In the genomic region with DNA sequence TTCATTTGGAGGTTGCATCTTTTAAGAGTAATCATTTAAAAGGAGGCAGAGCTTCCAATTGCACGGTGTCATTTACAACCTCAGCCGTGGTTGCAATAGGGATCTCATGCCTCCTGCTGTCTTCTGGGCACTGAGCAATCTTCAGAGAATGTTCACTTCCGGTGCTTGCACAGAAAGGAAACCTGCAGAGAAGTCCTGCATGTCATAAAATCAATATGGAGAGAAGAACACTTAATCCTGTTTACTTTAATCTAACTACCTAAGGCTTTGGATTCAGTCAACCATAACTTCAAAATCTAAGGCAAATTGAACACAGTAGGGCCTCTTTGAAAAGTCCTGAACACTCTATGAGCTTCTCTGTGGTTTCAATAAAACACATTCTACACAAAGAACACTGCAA, we compare ENCODE assay signal across 8 cellular contexts. TPM values are rescaled to one million over a fixed set of nuclear protein-coding genes. Genes with fewer than 3 reads are reported as not detected.
DNase-seq lines count a peak whose midpoint lies in the region; ATAC-seq and TF ChIP-seq lines count a peak whose summit lies in the region.

No MANE protein-coding gene starts in this region.

- peaks cover 10% of the 10 kb centered on the region for H3K27me3 Mint-ChIP-seq in activated naive CD8-positive, alpha-beta T cell treated with anti-CD3 and anti-CD28 coated beads, Interleukin-2, amount 10 ng/mL, durations not matched to agents 7 days and 5 days
- H3K27me3 Mint-ChIP-seq in activated naive CD8-positive, alpha-beta T cell treated with anti-CD3 and anti-CD28 coated beads for 36 hours, result no peaks in the 10 kb centered on the region

- no peaks in the 10 kb centered on the region for H3K27me3 ChIP-seq in body of pancreas
- H3K27me3 ChIP-seq in dorsolateral prefrontal cortex, result no peaks in the 10 kb centered on the region

- POLR2A ChIA-PET in activated naive CD8-positive, alpha-beta T cell treated with anti-CD3 and anti-CD28 coated beads, Interleukin-2, amount 10 ng/mL, durations not matched to agents 7 days and 5 days (lab: Charles Lee), result interaction anchor here (0.8 to 1.2 kb wide), 2 partner anchors 10 to 12 kb away, joined by 3 to 4 read pairs; no protein-coding TSS in a partner anchor

- H3K36me3 Mint-ChIP-seq in activated naive CD8-positive, alpha-beta T cell treated with anti-CD3 and anti-CD28 coated beads, Interleukin-2, amount 10 ng/mL, durations not matched to agents 7 days and 5 days, result no peaks in the 10 kb centered on the region
- no peaks in the 10 kb centered on the region for H3K36me3 Mint-ChIP-seq in activated naive CD8-positive, alpha-beta T cell treated with anti-CD3 and anti-CD28 coated beads for 36 hours

- no peaks in the 10 kb centered on the region for H3K36me3 ChIP-seq in body of pancreas (replicated peaks in 1 of 2; ENCODE audit: insufficient read depth in 1 of 2, low read depth in 2 of 2)

- peak overlapping the region; percentile 31 for H3K4me3 Mint-ChIP-seq in activated naive CD8-positive, alpha-beta T cell treated with anti-CD3 and anti-CD28 coated beads, Interleukin-2, amount 10 ng/mL, durations not matched to agents 7 days and 5 days
- H3K4me3 Mint-ChIP-seq in activated naive CD8-positive, alpha-beta T cell treated with anti-CD3 and anti-CD28 coated beads for 36 hours, result no peak overlapping the region

- intact Hi-C loops in body of pancreas (cut with DNase I), result no loop called here
- intact Hi-C loops in dorsolateral prefrontal cortex (cut with DNase I), result no loop called here

- TF ChIP-seq CTCF in body of pancreas (IDR thresholded peaks at IDR 0.05) (peak in 2 of 7 experiments; percentile 9 to 39), dorsolateral prefrontal cortex (IDR thresholded peaks at IDR 0.05 in 54 of 56, conservative IDR thresholded peaks at IDR 0.05 in 2 of 56; ENCODE audit: low read depth in 1 of 56, partially characterized antibody in 56 of 56) (no peak), GM20000 (IDR thresholded peaks at IDR 0.05; ENCODE audit: extremely low read depth, missing control alignments) (no peak)

- H3K4me3 ChIP-seq in body of pancreas, result no peak overlapping the region
- no peak overlapping the region for H3K4me3 ChIP-seq in skeletal muscle cell (ENCODE audit: low read depth, low read length)
- H3K4me3 ChIP-seq in dorsolateral prefrontal cortex, result no peak overlapping the region

- peak; percentile 93 for ATAC-seq in activated naive CD8-positive, alpha-beta T cell treated with anti-CD3 and anti-CD28 coated beads, Interleukin-2, amount 10 ng/mL, durations not matched to agents 7 days and 5 days (ENCODE audit: low read depth)
- no peak for ATAC-seq in body of pancreas

- H3K9me3 ChIP-seq in body of pancreas, result no peaks in the 10 kb centered on the region

- WGBS in body of pancreas, 2 donors, result 19 to 27% methylated on average over 3 of the region's 3 CpGs

- no peaks in the 10 kb centered on the region for H3K4me1 ChIP-seq in body of pancreas

- no peak for TF ChIP-seq POLR2A in body of pancreas (IDR thresholded peaks at IDR 0.05)

- no peak overlapping the region for H3K27ac ChIP-seq in body of pancreas
- no peak overlapping the region for H3K27ac ChIP-seq in dorsolateral prefrontal cortex

- H3K4me1 Mint-ChIP-seq in activated naive CD8-positive, alpha-beta T cell treated with anti-CD3 and anti-CD28 coated beads, Interleukin-2, amount 10 ng/mL, durations not matched to agents 7 days and 5 days, result peaks cover 17% of the 10 kb centered on the region
- peaks cover 11% of the 10 kb centered on the region for H3K4me1 Mint-ChIP-seq in activated naive CD8-positive, alpha-beta T cell treated with anti-CD3 and anti-CD28 coated beads for 36 hours

- H3K9me3 Mint-ChIP-seq in activated naive CD8-positive, alpha-beta T cell treated with anti-CD3 and anti-CD28 coated beads, Interleukin-2, amount 10 ng/mL, durations not matched to agents 7 days and 5 days, result no peaks in the 10 kb centered on the region
- no peaks in the 10 kb centered on the region for H3K9me3 Mint-ChIP-seq in activated naive CD8-positive, alpha-beta T cell treated with anti-CD3 and anti-CD28 coated beads for 36 hours

- peak overlapping the region; percentile 33 for H3K27ac Mint-ChIP-seq in activated naive CD8-positive, alpha-beta T cell treated with anti-CD3 and anti-CD28 coated beads, Interleukin-2, amount 10 ng/mL, durations not matched to agents 7 days and 5 days
- H3K27ac Mint-ChIP-seq in activated naive CD8-positive, alpha-beta T cell treated with anti-CD3 and anti-CD28 coated beads for 36 hours, result no peak overlapping the region

- DNase-seq in activated naive CD8-positive, alpha-beta T cell treated with anti-CD3 and anti-CD28 coated beads, Interleukin-2, amount 10 ng/mL, durations not matched to agents 7 days and 5 days, result no peak
- DNase-seq in activated naive CD8-positive, alpha-beta T cell treated with anti-CD3 and anti-CD28 coated beads for 36 hours, result no peak
- DNase-seq in NCI-H146 treated with DMSO at 0.1 percent for 48 hours (lab: John Stamatoyannopoulos, UW; ENCODE audit: unreplicated experiment) (peak; percentile 90), body of pancreas (peak in 3 of 4 donors; percentile 7 to 29 (median 13)), skeletal muscle cell (ENCODE audit: low read depth) (peak; percentile 62), dorsolateral prefrontal cortex (no peak), GM20000 (ENCODE audit: low spot score) (no peak), COLO829 (ENCODE audit: low spot score) (no peak)

RNA-seq across cellular contexts. Expression of a gene that starts 11.3 kb away (rescaled TPM):
- total RNA-seq in activated naive CD8-positive, alpha-beta T cell treated with anti-CD3 and anti-CD28 coated beads, Interleukin-2, amount 10 ng/mL, durations not matched to agents 7 days and 5 days, result 1 to 10 TPM; 4.0 to 4.5 TPM
- 1 to 10 TPM; 1.9 to 2.2 TPM for total RNA-seq in activated naive CD8-positive, alpha-beta T cell treated with anti-CD3 and anti-CD28 coated beads for 36 hours
- total RNA-seq in body of pancreas (1 to 10 TPM; 2.3 to 4.2 TPM), dorsolateral prefrontal cortex (1 to 10 TPM; 1.3 to 7.8 (median 4.4) TPM)

Comparison
In these comparisons a context has a peak if more than half of its experiments do, and no peak if none do; other contexts are left out.
1. DNase-seq: peak in NCI-H146 treated with DMSO at 0.1 percent for 48 hours (single experiment), body of pancreas (3 of 4) and skeletal muscle cell (single experiment); none in activated naive CD8-positive, alpha-beta T cell treated with anti-CD3 and anti-CD28 coated beads, Interleukin-2, amount 10 ng/mL, durations not matched to agents 7 days and 5 days (single experiment), activated naive CD8-positive, alpha-beta T cell treated with anti-CD3 and anti-CD28 coated beads for 36 hours (single experiment), dorsolateral prefrontal cortex (0 of 10), GM20000 (single experiment) and COLO829 (single experiment).